Comparison of ENCODE assay signal across 13 cellular contexts in genomic region chr4:61245321-61245720, GRCh38.
"Had no signal": no experiment of that assay in that cellular context is flagged by ENCODE, and none has a peak within 500 bp of the region (broad histone marks: within the 10 kb centered on the region; RNA-seq: fewer than 3 reads in every experiment).

No MANE protein-coding gene starts in this region.

- DNase-seq: activated CD4-positive, alpha-beta T cell treated with anti-CD3 and anti-CD28 coated beads, Interleukin-2, amount 10 ng/mL, durations not matched to agents 24 days and 14 days; activated CD8-positive, alpha-beta T cell treated with anti-CD3 and anti-CD28 coated beads for 36 hours; activated naive CD4-positive, alpha-beta T cell treated with Interleukin-2 at 50 U/mL for 16 hours; activated naive CD8-positive, alpha-beta T cell treated with anti-CD3 and anti-CD28 coated beads, Interleukin-2, amount 10 ng/mL, durations not matched to agents 7 days and 5 days; activated T-cell treated with anti-CD3 and anti-CD28 coated beads, Interleukin-2, amount 50 U/mL, for 24 hours; foreskin keratinocyte; mesenchymal stem cell; natural killer cell; stimulated activated CD8-positive, alpha-beta memory T cell treated with anti-CD3 and anti-CD28 coated beads, Interleukin-4, amount 100 ng/mL, for 48 hours; stimulated activated naive CD4-positive, alpha-beta T cell treated with Interleukin-2 at 50 U/mL for 16 hours; T-cell; T-helper 9 cell; trophoblast cell had no signal

- ATAC-seq: activated CD8-positive, alpha-beta T cell treated with anti-CD3 and anti-CD28 coated beads for 36 hours; foreskin keratinocyte; natural killer cell; T-cell had no signal
